In the genomic region with DNA sequence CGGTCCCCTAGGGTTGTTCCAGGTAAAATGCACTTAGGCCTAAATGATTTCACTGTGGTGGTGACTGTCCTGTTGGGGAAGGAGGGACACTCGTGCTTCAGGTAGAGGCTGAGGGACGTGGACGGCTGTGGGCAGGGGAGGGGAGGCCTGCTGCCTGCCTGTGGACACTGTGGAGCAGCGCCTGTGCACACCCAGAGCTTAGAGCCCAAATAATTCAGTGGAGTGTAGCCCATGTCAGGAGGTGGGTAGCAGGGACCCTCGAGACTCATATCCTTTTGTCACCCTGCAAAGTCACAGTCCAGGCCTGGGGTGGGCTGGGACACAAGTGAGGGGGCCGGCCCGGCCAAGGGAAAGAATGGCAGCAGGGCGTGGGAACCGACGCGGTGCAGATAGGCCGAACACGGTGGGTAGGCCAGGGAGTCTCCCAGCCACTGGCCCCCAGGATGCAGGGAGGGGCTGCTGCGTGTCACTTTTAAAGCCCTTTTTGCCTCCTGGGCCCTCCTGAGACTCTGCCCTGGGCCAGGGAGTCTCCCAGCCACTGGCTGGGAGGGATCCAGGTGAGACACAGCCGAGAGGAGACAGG, we compare ENCODE assay signal across 10 cellular contexts. TPM values are rescaled to one million over a fixed set of nuclear protein-coding genes. Genes with fewer than 3 reads are reported as not detected.
DNase-seq lines count a peak whose midpoint lies in the region; ATAC-seq and TF ChIP-seq lines count a peak whose summit lies in the region.
"Had no signal": no experiment of that assay in that cellular context is flagged by ENCODE, and none has a peak within 500 bp of the region (broad histone marks: within the 10 kb centered on the region; RNA-seq: fewer than 3 reads in every experiment).

No MANE protein-coding gene starts in this region.

- H3K79me2 ChIP-seq in GM23248 (ENCODE audit: insufficient read depth): no peaks in the 10 kb centered on the region

- no peak overlapping the region for H2AFZ ChIP-seq in GM23248

- in situ Hi-C loops in GM23248 (cut with MboI): loop anchor here (10.0 kb wide), 1 partner anchor 119 kb away; a partner anchor contains a TSS

- intact Hi-C loops in left ventricle myocardium inferior (cut with micrococcal nuclease) (loop anchor here (10.0 kb wide), 1 partner anchor 119 kb away; a partner anchor contains a TSS), cardiac septum (cut with DNase I) (loop anchor here (10.0 kb wide), 1 partner anchor 479 kb away; no protein-coding TSS in a partner anchor), uterus (cut with DNase I; ENCODE audit: low total_unique reads) (no loop called here)

- H4K20me1 ChIP-seq in GM23248 (ENCODE audit: insufficient read depth): no peaks in the 10 kb centered on the region

- TF ChIP-seq CTCF in left ventricle myocardium inferior (IDR thresholded peaks at IDR 0.05; ENCODE audit: borderline replicate concordance) (no peak), chondrocyte (IDR thresholded peaks at IDR 0.05) (no peak), uterus (IDR thresholded peaks at IDR 0.05) (no peak)

- 92 to 94% methylated on average over 16 of the region's 16 CpGs for WGBS in GM23248 (ENCODE audit: low coverage in 1 of 2, low lambda C conversion rate in 2 of 2, missing lambda C conversion rate in 2 of 2), 2 experiments

- H3K27ac ChIP-seq in left ventricle myocardium inferior (replicated peaks) (peak overlapping the region; percentile 98), uterus (peak overlapping the region; percentile 62 to 79), GM23248 (no peak overlapping the region)

- H3K27me3 ChIP-seq in left ventricle myocardium inferior (ENCODE audit: low read depth) (peaks cover 17% of the 10 kb centered on the region), uterus (no peaks in the 10 kb centered on the region), GM23248 (replicated peaks; ENCODE audit: insufficient read depth) (no peaks in the 10 kb centered on the region; the same call in 1 of the 2 replicates)

- no peak overlapping the region for H3K27ac Mint-ChIP-seq in chondrocyte (ENCODE audit: unreplicated experiment)
- H3K27ac Mint-ChIP-seq in naive thymus-derived CD8-positive, alpha-beta T cell: peak overlapping the region in 1 of 10 donors; percentile 43

- no peak overlapping the region for H3K9ac ChIP-seq in GM23248

- H3K4me1 Mint-ChIP-seq in chondrocyte (ENCODE audit: low read depth): peaks cover 38% of the 10 kb centered on the region
- peaks cover 8 to 25% (median 20%) of the 10 kb centered on the region in 4 donors for H3K4me1 Mint-ChIP-seq in naive thymus-derived CD8-positive, alpha-beta T cell

- peaks cover 12% of the 10 kb centered on the region for H3K36me3 ChIP-seq in left ventricle myocardium inferior
- H3K36me3 ChIP-seq in uterus: no peaks in the 10 kb centered on the region
- no peaks in the 10 kb centered on the region for H3K36me3 ChIP-seq in GM23248 (ENCODE audit: low read depth)

- no peaks in the 10 kb centered on the region for H3K36me3 Mint-ChIP-seq in chondrocyte (ENCODE audit: low read depth)
- no peaks in the 10 kb centered on the region for H3K36me3 Mint-ChIP-seq in naive thymus-derived CD8-positive, alpha-beta T cell

- DNase-seq in left ventricle myocardium inferior (no peak), cardiac septum (ENCODE audit: low spot score) (no peak), chondrocyte (ENCODE audit: low spot score) (no peak), uterus (no peak), GM23248 (no peak), activated gamma-delta T cell treated with Interleukin-2 at 50 U/mL for 16 hours (no peak)
- DNase-seq in naive thymus-derived CD8-positive, alpha-beta T cell: no peak
- DNase-seq: activated CD4-positive, alpha-beta T cell treated with anti-CD3 and anti-CD28 coated beads, Interleukin-2, amount 50 U/mL, for 1 hour; NCI-H774 had no signal

- H3K9me3 ChIP-seq in left ventricle myocardium inferior (replicated peaks) (no peaks in the 10 kb centered on the region), uterus (no peaks in the 10 kb centered on the region), GM23248 (ENCODE audit: low read depth) (no peaks in the 10 kb centered on the region)

- H3K4me3 ChIP-seq in left ventricle myocardium inferior: peak overlapping the region; percentile 91
- peak overlapping the region; percentile 20 to 25 for H3K4me3 ChIP-seq in uterus
- no peak overlapping the region for H3K4me3 ChIP-seq in GM23248

- H3K9me3 Mint-ChIP-seq in chondrocyte (ENCODE audit: low read depth): no peaks in the 10 kb centered on the region
- no peaks in the 10 kb centered on the region for H3K9me3 Mint-ChIP-seq in naive thymus-derived CD8-positive, alpha-beta T cell

- H3F3A ChIP-seq in GM23248 (ENCODE audit: insufficient read depth): no peaks in the 10 kb centered on the region

- no peak overlapping the region for H3K4me2 ChIP-seq in GM23248 (ENCODE audit: unreplicated experiment)

- ATAC-seq in naive thymus-derived CD8-positive, alpha-beta T cell: no peak
- no peak for ATAC-seq in HG02623 (IDR thresholded peaks at IDR 0.05; ENCODE audit: unreplicated experiment)

- no peaks in the 10 kb centered on the region for H3K9me2 ChIP-seq in GM23248 (ENCODE audit: insufficient read depth)

- TF ChIP-seq POLR2A in uterus (IDR thresholded peaks at IDR 0.05): no peak

- POLR2A ChIA-PET in naive thymus-derived CD8-positive, alpha-beta T cell (lab: Charles Lee): interaction anchor here (0.5 to 5.4 kb wide), 4 partner anchors 14 to 238 kb away, joined by 3 to 24 read pairs (median 12); a partner anchor contains a TSS

- H3K4me1 ChIP-seq in left ventricle myocardium inferior (peaks cover 74% of the 10 kb centered on the region), uterus (peaks cover 0 to 6% of the 10 kb centered on the region in 2 donors), GM23248 (ENCODE audit: insufficient read depth) (no peaks in the 10 kb centered on the region)

- H3K4me3 Mint-ChIP-seq in chondrocyte (ENCODE audit: unreplicated experiment): peak overlapping the region; percentile 28
- peak overlapping the region; percentile 12 to 69 (median 53) for H3K4me3 Mint-ChIP-seq in naive thymus-derived CD8-positive, alpha-beta T cell

- peaks cover 4% of the 10 kb centered on the region for H3K27me3 Mint-ChIP-seq in chondrocyte (ENCODE audit: low read depth)
- peaks cover 6 to 25% (median 8%) of the 10 kb centered on the region in 5 donors for H3K27me3 Mint-ChIP-seq in naive thymus-derived CD8-positive, alpha-beta T cell

RNA-seq across cellular contexts. Expression of a gene that starts 0.7 kb away (rescaled TPM):
- total RNA-seq in left ventricle myocardium inferior: 221 TPM
- 183 TPM for total RNA-seq in cardiac septum
- total RNA-seq in chondrocyte: 61.5 to 89.4 TPM (median 87.0 TPM) in 3 replicates
- 1 to 10 TPM; 5.3 to 6.0 TPM for total RNA-seq in naive thymus-derived CD8-positive, alpha-beta T cell
- 1 to 10 TPM in 1 of 3 donors, under 1 TPM in 2; 0.32 to 1.2 (median 0.46) TPM for polyA plus RNA-seq in naive thymus-derived CD8-positive, alpha-beta T cell
- 10 to 100 TPM; 10.3 to 97.1 (median 33.1) TPM for total RNA-seq in uterus
- 27.3 and 39.7 TPM in 2 replicates for total RNA-seq in GM23248 (2014; rRNA removed; shearing (Covaris generic))
- 29.0 and 45.1 TPM in 2 replicates for polyA plus RNA-seq in GM23248 (2016; fragmentation: Nextera tagmentation; extraction: Ambion mirVana)

RNA-seq across cellular contexts. Expression of a gene that starts 6.4 kb away (rescaled TPM):
- total RNA-seq in left ventricle myocardium inferior (not detected), cardiac septum (not detected), chondrocyte (1.1 to 3.7 TPM (median 2.5 TPM) in 3 replicates), uterus (1 to 10 TPM in 1 of 4 donors, not detected in 3; 1.5 TPM)
- total RNA-seq in naive thymus-derived CD8-positive, alpha-beta T cell: not detected
- polyA plus RNA-seq in naive thymus-derived CD8-positive, alpha-beta T cell: not detected
- not detected in 2 replicates for total RNA-seq in GM23248 (2014; rRNA removed; shearing (Covaris generic))
- 2.1 and 3.0 TPM in 2 replicates for polyA plus RNA-seq in GM23248 (2016; fragmentation: Nextera tagmentation; extraction: Ambion mirVana)

RNA-seq across cellular contexts. Expression of a gene that starts 16.3 kb away (rescaled TPM):
- total RNA-seq in left ventricle myocardium inferior: 14.5 TPM
- total RNA-seq in cardiac septum: 21.9 TPM
- 39.0 to 43.4 TPM (median 41.7 TPM) in 3 replicates for total RNA-seq in chondrocyte
- 10 to 100 TPM; 58.6 to 66.2 TPM for total RNA-seq in naive thymus-derived CD8-positive, alpha-beta T cell
- polyA plus RNA-seq in naive thymus-derived CD8-positive, alpha-beta T cell: 1 to 10 TPM; 3.4 to 10.0 (median 3.6) TPM
- total RNA-seq in uterus: 10 to 100 TPM; 16.9 to 50.0 (median 34.6) TPM
- total RNA-seq in GM23248 (2014; rRNA removed; shearing (Covaris generic)): 21.2 and 23.4 TPM in 2 replicates
- 12.2 and 14.1 TPM in 2 replicates for polyA plus RNA-seq in GM23248 (2016; fragmentation: Nextera tagmentation; extraction: Ambion mirVana)

RNA-seq across cellular contexts. Expression of a gene that starts 21.7 kb away (rescaled TPM):
- 21.7 TPM for total RNA-seq in left ventricle myocardium inferior
- total RNA-seq in cardiac septum: 10.4 TPM
- 12.6 to 15.4 TPM (median 14.2 TPM) in 3 replicates for total RNA-seq in chondrocyte
- 10 to 100 TPM in 1 of 2 experiments, 1 to 10 TPM in 1; 9.1 to 13.1 TPM for total RNA-seq in naive thymus-derived CD8-positive, alpha-beta T cell
- 10 to 100 TPM; 13.1 to 20.0 (median 16.6) TPM for polyA plus RNA-seq in naive thymus-derived CD8-positive, alpha-beta T cell
- 10 to 100 TPM; 18.8 to 58.4 (median 27.6) TPM for total RNA-seq in uterus
- total RNA-seq in GM23248 (2014; rRNA removed; shearing (Covaris generic)): 19.9 and 22.8 TPM in 2 replicates
- polyA plus RNA-seq in GM23248 (2016; fragmentation: Nextera tagmentation; extraction: Ambion mirVana): 20.3 and 21.2 TPM in 2 replicates

RNA-seq across cellular contexts. Expression of a gene that starts 21.8 kb away (rescaled TPM):
- 80.1 TPM for total RNA-seq in left ventricle myocardium inferior
- total RNA-seq in cardiac septum: 73.3 TPM
- 107 to 158 TPM (median 108 TPM) in 3 replicates for total RNA-seq in chondrocyte
- 100 to 1,000 TPM; 145 to 162 TPM for total RNA-seq in naive thymus-derived CD8-positive, alpha-beta T cell
- 10 to 100 TPM; 23.5 to 42.0 (median 27.2) TPM for polyA plus RNA-seq in naive thymus-derived CD8-positive, alpha-beta T cell
- 100 to 1,000 TPM in 2 of 4 donors, 10 to 100 TPM in 2; 53.8 to 347 (median 131) TPM for total RNA-seq in uterus
- total RNA-seq in GM23248 (2014; rRNA removed; shearing (Covaris generic)): 53.7 and 84.6 TPM in 2 replicates
- 43.3 and 52.2 TPM in 2 replicates for polyA plus RNA-seq in GM23248 (2016; fragmentation: Nextera tagmentation; extraction: Ambion mirVana)
